10 cellular contexts compared by ENCODE assay signal in genomic region chr2:171347158-171347557, GRCh38.
DNase-seq lines count a peak whose midpoint lies in the region; ATAC-seq, FAIRE-seq and TF ChIP-seq lines count a peak whose summit lies in the region.
"Had no signal": no experiment of that assay in that cellular context is flagged by ENCODE, and none has a peak within 500 bp of the region (broad histone marks: within the 10 kb centered on the region; RNA-seq: fewer than 3 reads in every experiment).

No MANE protein-coding gene starts in this region.

- H3K4me1 ChIP-seq in mammary epithelial cell (ENCODE audit: insufficient read depth, low read length) (peaks cover 13% of the 10 kb centered on the region), gastroesophageal sphincter (peaks cover 4 to 21% (median 8%) of the 10 kb centered on the region in 3 donors)
- H3K4me1 ChIP-seq in CD4-positive, alpha-beta memory T cell (ENCODE audit: insufficient read depth, low read length) = peaks cover 13% of the 10 kb centered on the region

- BruUV-seq in MCF 10A (replicated peaks; lab: Mats Ljungman, UMichigan) (no TSS peak), mammary epithelial cell (replicated peaks; lab: Mats Ljungman, UMichigan) (no TSS peak)

- H3K27me3 Mint-ChIP-seq in MCF 10A (ENCODE audit: insufficient read depth, unreplicated experiment) = no peaks in the 10 kb centered on the region
- H3K27me3 Mint-ChIP-seq in CD4-positive, alpha-beta memory T cell = no peaks in the 10 kb centered on the region
- H3K27me3 Mint-ChIP-seq: dendritic cell treated with granulocyte-macrophage colony-stimulating factor and Interleukin-4, amounts not matched to agents 40 ng/mL and 50 ng/mL, for 4 days; naive thymus-derived CD4-positive, alpha-beta T cell had no signal

- in situ Hi-C loops in mammary epithelial cell (cut with MboI; ENCODE audit: low sequenced_read_pairs in 2 of 2) = no loop called here

- no peak overlapping the region for H3K9ac ChIP-seq in mammary epithelial cell (ENCODE audit: insufficient read depth, low read length)

- H3K4me1 Mint-ChIP-seq in MCF 10A (ENCODE audit: insufficient read depth, unreplicated experiment) = peaks cover 16% of the 10 kb centered on the region
- peaks cover 14 to 24% (median 19%) of the 10 kb centered on the region in 4 donors for H3K4me1 Mint-ChIP-seq in CD4-positive, alpha-beta memory T cell

- 67% methylated on average over 4 of the region's 4 CpGs for WGBS in mammary epithelial cell (ENCODE audit: low coverage, missing lambda C conversion rate)
- 23 to 35% methylated on average over 4 of the region's 4 CpGs for WGBS in gastroesophageal sphincter (ENCODE audit: low coverage in 1 of 2), 2 donors

- TF ChIP-seq POLR2A in gastroesophageal sphincter (IDR thresholded peaks at IDR 0.05) = no peak

- CTCF ChIA-PET in MCF 10A (lab: Yijun Ruan, JAX) = interaction anchor here (0.5 to 1.9 kb wide), 3 partner anchors 69 to 403 kb away, joined by 3 to 11 read pairs (median 4); no protein-coding TSS in a partner anchor
- CTCF ChIA-PET in mammary epithelial cell (lab: Charles Lee; ENCODE audit: low non-redundant PET) = no interaction called here
- CTCF ChIA-PET in CD4-positive, alpha-beta memory T cell (lab: Charles Lee; ENCODE audit: partially characterized antibody) = no interaction called here

- DNase-seq in MCF 10A (ENCODE audit: unreplicated experiment) (no peak), mammary epithelial cell (no peak), LHCN-M2 (ENCODE audit: low read depth) (peak; percentile 35), hypothalamus (lab: John Stamatoyannopoulos, UW) (no peak), D721Med (ENCODE audit: insufficient read length, low spot score) (no peak)
- no peak for DNase-seq in CD4-positive, alpha-beta memory T cell
- DNase-seq: naive thymus-derived CD4-positive, alpha-beta T cell had no signal

- TF ChIP-seq EP300 in gastroesophageal sphincter (IDR thresholded peaks at IDR 0.05) = no peak

- no peaks in the 10 kb centered on the region for H3K9me3 Mint-ChIP-seq in MCF 10A (ENCODE audit: unreplicated experiment)
- H3K9me3 Mint-ChIP-seq in CD4-positive, alpha-beta memory T cell = peaks cover 0 to 18% (median 5%) of the 10 kb centered on the region in 8 donors

- ATAC-seq in gastroesophageal sphincter (peak; percentile 22), HG02623 (IDR thresholded peaks at IDR 0.05; ENCODE audit: unreplicated experiment) (no peak)
- ATAC-seq: naive thymus-derived CD4-positive, alpha-beta T cell had no signal

- POLR2A ChIA-PET in MCF 10A (lab: Yijun Ruan, JAX) = interaction anchor here (0.5 to 2.1 kb wide), 2 partner anchors 64 to 316 kb away, joined by 3 to 6 read pairs; no protein-coding TSS in a partner anchor
- POLR2A ChIA-PET in CD4-positive, alpha-beta memory T cell (lab: Charles Lee; ENCODE audit: partially characterized antibody) = no interaction called here

- peaks cover 2% of the 10 kb centered on the region for H3K79me2 ChIP-seq in mammary epithelial cell (ENCODE audit: insufficient read depth, low read length)

- H3K27ac Mint-ChIP-seq in MCF 10A (ENCODE audit: low read depth, unreplicated experiment) = peak overlapping the region; percentile 65
- peak overlapping the region in 3 of 7 donors; percentile 11 to 56 (median 53) for H3K27ac Mint-ChIP-seq in CD4-positive, alpha-beta memory T cell
- H3K27ac Mint-ChIP-seq: dendritic cell treated with granulocyte-macrophage colony-stimulating factor and Interleukin-4, amounts not matched to agents 40 ng/mL and 50 ng/mL, for 4 days had no signal

- no peaks in the 10 kb centered on the region for H3K9me3 ChIP-seq in mammary epithelial cell (replicated peaks; ENCODE audit: insufficient read depth, low read length)
- H3K9me3 ChIP-seq in gastroesophageal sphincter = no peaks in the 10 kb centered on the region
- H3K9me3 ChIP-seq in CD4-positive, alpha-beta memory T cell (ENCODE audit: control insufficient read depth in 1 of 2, low read length in 2 of 2) = no peaks in the 10 kb centered on the region

- no peak overlapping the region for H3K4me2 ChIP-seq in mammary epithelial cell (ENCODE audit: insufficient read depth, low read depth, low read length)

- no peaks in the 10 kb centered on the region for H3K27me3 ChIP-seq in mammary epithelial cell (ENCODE audit: insufficient read depth, low read length)
- no peaks in the 10 kb centered on the region for H3K27me3 ChIP-seq in gastroesophageal sphincter
- no peaks in the 10 kb centered on the region for H3K27me3 ChIP-seq in CD4-positive, alpha-beta memory T cell (ENCODE audit: insufficient read depth, low read length)

- H3K4me3 ChIP-seq in mammary epithelial cell (replicated peaks in 1 of 3; ENCODE audit: insufficient read depth in 1 of 3, low read depth in 2 of 3, low read length in 3 of 3) (no peak overlapping the region), gastroesophageal sphincter (no peak overlapping the region)
- H3K4me3 ChIP-seq in CD4-positive, alpha-beta memory T cell (ENCODE audit: low read length in 2 of 2) = no peak overlapping the region

- no peak overlapping the region for H3K4me3 Mint-ChIP-seq in MCF 10A (ENCODE audit: unreplicated experiment)
- no peak overlapping the region for H3K4me3 Mint-ChIP-seq in CD4-positive, alpha-beta memory T cell
- H3K4me3 Mint-ChIP-seq: dendritic cell treated with granulocyte-macrophage colony-stimulating factor and Interleukin-4, amounts not matched to agents 40 ng/mL and 50 ng/mL, for 4 days; naive thymus-derived CD4-positive, alpha-beta T cell had no signal

- H3K27ac ChIP-seq in mammary epithelial cell (ENCODE audit: insufficient read depth, low read depth, low read length) (no peak overlapping the region), gastroesophageal sphincter (peak overlapping the region; percentile 43 to 80 (median 70))
- no peak overlapping the region for H3K27ac ChIP-seq in CD4-positive, alpha-beta memory T cell (ENCODE audit: low read depth, low read length)

- peaks cover 12% of the 10 kb centered on the region for H3K36me3 Mint-ChIP-seq in MCF 10A (ENCODE audit: insufficient read depth, unreplicated experiment)
- no peaks in the 10 kb centered on the region for H3K36me3 Mint-ChIP-seq in CD4-positive, alpha-beta memory T cell

- H4K20me1 ChIP-seq in mammary epithelial cell (ENCODE audit: insufficient read depth, low read length) = no peaks in the 10 kb centered on the region

- TF ChIP-seq CTCF in MCF 10A (IDR thresholded peaks at IDR 0.05; ENCODE audit: unreplicated experiment) (no peak), mammary epithelial cell (conservative IDR thresholded peaks at IDR 0.05 in 1 of 2, IDR thresholded peaks at IDR 0.05 in 1 of 2; ENCODE audit: extremely low read depth in 1 of 2, insufficient read depth in 1 of 2, low read depth in 1 of 2, low read length in 2 of 2) (no peak), gastroesophageal sphincter (IDR thresholded peaks at IDR 0.05) (no peak), D721Med (IDR thresholded peaks at IDR 0.05; ENCODE audit: insufficient read depth, missing control alignments) (no peak)

- intact Hi-C loops in MCF 10A (cut with micrococcal nuclease) = loop anchor here (5.0 kb wide), 1 partner anchor 70 kb away; no protein-coding TSS in a partner anchor
- intact Hi-C loops in mammary epithelial cell (cut with micrococcal nuclease) = loop anchor here (1.0 kb wide), 1 partner anchor 69 kb away; no protein-coding TSS in a partner anchor
- intact Hi-C loops in CD4-positive, alpha-beta memory T cell (cut with micrococcal nuclease) = no loop called here

- dilution Hi-C loops in mammary epithelial cell (cut with HindIII; ENCODE audit: low sequenced_read_pairs) = no loop called here

- no peak overlapping the region for H2AFZ ChIP-seq in mammary epithelial cell (ENCODE audit: low read depth, low read length)

- FAIRE-seq in D721Med (lab: Jason Lieb, UNC) = no peak

- H3K36me3 ChIP-seq in mammary epithelial cell (ENCODE audit: insufficient read depth, low read length) = no peaks in the 10 kb centered on the region
- no peaks in the 10 kb centered on the region for H3K36me3 ChIP-seq in gastroesophageal sphincter
- no peaks in the 10 kb centered on the region for H3K36me3 ChIP-seq in CD4-positive, alpha-beta memory T cell (ENCODE audit: insufficient read depth, low read length)

Comparison
In these comparisons a context has a peak if more than half of its experiments do, and no peak if none do; other contexts are left out.
1. H3K27ac ChIP-seq: peak in gastroesophageal sphincter (4 of 4); none in mammary epithelial cell (single experiment) and CD4-positive, alpha-beta memory T cell (single experiment).